Comparison of ENCODE assay signal across 8 cellular contexts in genomic region chr4:55866290-55866907, GRCh38. TPM values are rescaled to one million over a fixed set of nuclear protein-coding genes. Genes with fewer than 3 reads are reported as not detected.
DNase-seq lines count a peak whose midpoint lies in the region; ATAC-seq and TF ChIP-seq lines count a peak whose summit lies in the region.

No MANE protein-coding gene starts in this region.

- intact Hi-C loops in CD4-positive, alpha-beta T cell (cut with DNase I, micrococcal nuclease): loop anchor here (5.0 to 10.0 kb wide), 5 partner anchors 319 to 1544 kb away; partner anchors contain the start of genes AASDH (in 1 of the 2), CLOCK (in 1 of the 2) and SRD5A3 (in 1 of the 2)
- intact Hi-C loops in activated B cell treated with CpG ODN at 0.5 μM for 24 hours (cut with micrococcal nuclease) (loop anchor here (1.0 to 10.0 kb wide), 6 partner anchors 13 to 1544 kb away; partner anchors contain the start of genes CEP135, CLOCK, EXOC1 and NOA1), heart left ventricle (cut with DNase I) (loop anchor here in 5 of 10 donors (2.0 to 10.0 kb wide), 6 partner anchors 322 to 892 kb away; partner anchors contain the start of genes SRD5A3 (in 4 of the 5) and CLOCK (in 2 of the 5)), stomach (cut with DNase I; ENCODE audit: low total_unique reads) (no loop called here)

- H3K36me3 ChIP-seq in heart left ventricle: peaks cover 0 to 75% (median 65%) of the 10 kb centered on the region in 9 donors
- peaks cover 20 to 76% (median 64%) of the 10 kb centered on the region in 4 donors for H3K36me3 ChIP-seq in stomach

- peak overlapping the region; percentile 48 for H3K27ac Mint-ChIP-seq in CD4-positive, alpha-beta T cell
- H3K27ac Mint-ChIP-seq in activated B cell treated with CpG ODN at 0.5 μM for 24 hours: peak overlapping the region; percentile 51

- H3K27me3 Mint-ChIP-seq in CD4-positive, alpha-beta T cell: no peaks in the 10 kb centered on the region
- no peaks in the 10 kb centered on the region for H3K27me3 Mint-ChIP-seq in activated B cell treated with CpG ODN at 0.5 μM for 24 hours

- peak overlapping the region in 1 of 12 donors; percentile 9 for H3K4me3 ChIP-seq in heart left ventricle
- no peak overlapping the region for H3K4me3 ChIP-seq in stomach

- POLR2A ChIA-PET in CD4-positive, alpha-beta T cell (lab: Charles Lee): interaction anchor here (1.0 to 2.0 kb wide), 3 partner anchors 82 to 467 kb away, joined by 3 to 7 read pairs (median 3); partner anchors contain the start of gene CEP135
- POLR2A ChIA-PET in activated B cell treated with CpG ODN at 0.5 μM for 24 hours (lab: Charles Lee): interaction anchor here (2.1 kb wide), 2 partner anchors 13 to 81 kb away, joined by 7 read pairs; partner anchors contain the start of gene EXOC1

- peaks cover 0 to 30% (median 15%) of the 10 kb centered on the region in 12 donors for H3K4me1 ChIP-seq in heart left ventricle
- peaks cover 4 to 27% (median 15%) of the 10 kb centered on the region in 4 donors for H3K4me1 ChIP-seq in stomach

- no peak overlapping the region for H3K27ac ChIP-seq in CD4-positive, alpha-beta T cell (ENCODE audit: low read depth, low read length)
- H3K27ac ChIP-seq in heart left ventricle: peak overlapping the region; percentile 16 to 76 (median 44)
- peak overlapping the region in 4 of 5 donors; percentile 60 to 74 (median 70) for H3K27ac ChIP-seq in stomach

- no peak for DNase-seq in CD4-positive, alpha-beta T cell
- DNase-seq in activated B cell treated with CpG ODN at 0.5 μM for 24 hours (no peak), heart left ventricle (no peak), stomach (no peak), hypothalamus (lab: John Stamatoyannopoulos, UW) (no peak), NCI-H2196 (lab: John Stamatoyannopoulos, UW; ENCODE audit: unreplicated experiment) (no peak)

- H3K9me3 Mint-ChIP-seq in CD4-positive, alpha-beta T cell: no peaks in the 10 kb centered on the region
- H3K9me3 Mint-ChIP-seq in activated B cell treated with CpG ODN at 0.5 μM for 24 hours: no peaks in the 10 kb centered on the region

- no peak for TF ChIP-seq POLR2A in heart left ventricle (IDR thresholded peaks at IDR 0.05)
- TF ChIP-seq POLR2A in stomach (IDR thresholded peaks at IDR 0.05): no peak

- no peaks in the 10 kb centered on the region for H3K27me3 ChIP-seq in CD4-positive, alpha-beta T cell (ENCODE audit: control insufficient read depth, insufficient read depth, low read length)
- H3K27me3 ChIP-seq in heart left ventricle (no peaks in the 10 kb centered on the region), stomach (no peaks in the 10 kb centered on the region)

- H3K36me3 Mint-ChIP-seq in CD4-positive, alpha-beta T cell (ENCODE audit: low read depth): peaks cover 77% of the 10 kb centered on the region
- H3K36me3 Mint-ChIP-seq in activated B cell treated with CpG ODN at 0.5 μM for 24 hours (ENCODE audit: low read depth): peaks cover 65% of the 10 kb centered on the region

- WGBS in heart left ventricle, 4 donors: 46 to 59% (median 57%) methylated on average over 2 of the region's 2 CpGs
- 40 to 54% (median 52%) methylated on average over 2 of the region's 2 CpGs for WGBS in stomach, 5 donors

- no peak overlapping the region for H3K4me3 Mint-ChIP-seq in CD4-positive, alpha-beta T cell
- H3K4me3 Mint-ChIP-seq in activated B cell treated with CpG ODN at 0.5 μM for 24 hours: no peak overlapping the region

- peak; percentile 72 for ATAC-seq in CD4-positive, alpha-beta T cell (ENCODE audit: poor library complexity)
- ATAC-seq in GM19463 (IDR thresholded peaks at IDR 0.05; ENCODE audit: unreplicated experiment) (peak; percentile 88), HG03520 (IDR thresholded peaks at IDR 0.05; ENCODE audit: unreplicated experiment) (peak; percentile 72), activated B cell treated with CpG ODN at 0.5 μM for 24 hours (ENCODE audit: low read depth) (peak; percentile 61), heart left ventricle (peak; percentile 93 to 97 (median 96))

- H3K9me3 ChIP-seq in CD4-positive, alpha-beta T cell (ENCODE audit: control insufficient read depth, low read length): no peaks in the 10 kb centered on the region
- H3K9me3 ChIP-seq in heart left ventricle: no peaks in the 10 kb centered on the region
- H3K9me3 ChIP-seq in stomach: no peaks in the 10 kb centered on the region

- TF ChIP-seq CTCF in CD4-positive, alpha-beta T cell (IDR thresholded peaks at IDR 0.05): no peak
- no peak for TF ChIP-seq CTCF in activated B cell treated with CpG ODN at 0.5 μM for 24 hours (IDR thresholded peaks at IDR 0.05)
- no peak for TF ChIP-seq CTCF in heart left ventricle (IDR thresholded peaks at IDR 0.05)
- no peak for TF ChIP-seq CTCF in stomach (IDR thresholded peaks at IDR 0.05)

- TF ChIP-seq EP300 in stomach (IDR thresholded peaks at IDR 0.05): no peak

- peaks cover 19% of the 10 kb centered on the region for H3K4me1 Mint-ChIP-seq in CD4-positive, alpha-beta T cell (ENCODE audit: low read depth)
- H3K4me1 Mint-ChIP-seq in activated B cell treated with CpG ODN at 0.5 μM for 24 hours: peaks cover 22% of the 10 kb centered on the region

- CTCF ChIA-PET in CD4-positive, alpha-beta T cell (lab: Charles Lee): interaction anchor here (0.6 to 3.6 kb wide), 11 partner anchors 11 to 321 kb away, joined by 3 to 22 read pairs (median 4); partner anchors contain the start of genes CEP135 and EXOC1
- CTCF ChIA-PET in activated B cell treated with CpG ODN at 0.5 μM for 24 hours (lab: Charles Lee): interaction anchor here (0.7 to 2.9 kb wide), 9 partner anchors 10 to 554 kb away, joined by 3 to 16 read pairs (median 6); partner anchors contain the start of genes EXOC1, SRD5A3 and TMEM165

RNA-seq across cellular contexts. Expression of gene EXOC1, which starts 13.0 kb away (rescaled TPM):
- total RNA-seq in CD4-positive, alpha-beta T cell: 10 to 100 TPM; 15.2 to 15.7 TPM
- total RNA-seq in activated B cell treated with CpG ODN at 0.5 μM for 24 hours (28.7 and 34.8 TPM in 2 replicates), heart left ventricle (10 to 100 TPM; 15.2 to 27.7 (median 21.4) TPM), stomach (100 to 1,000 TPM in 1 of 5 donors, 10 to 100 TPM in 4; 22.9 to 174 (median 62.2) TPM)
- polyA plus RNA-seq in heart left ventricle (10 to 100 TPM; 11.0 to 21.7 TPM), stomach (10 to 100 TPM; 10.1 to 21.4 (median 17.4) TPM)

RNA-seq across cellular contexts. Expression of gene EXOC1L, which starts 46.8 kb away (rescaled TPM):
- not detected for total RNA-seq in CD4-positive, alpha-beta T cell
- not detected in 2 replicates for total RNA-seq in activated B cell treated with CpG ODN at 0.5 μM for 24 hours
- total RNA-seq in heart left ventricle: not detected
- not detected for polyA plus RNA-seq in heart left ventricle
- 1 to 10 TPM in 1 of 5 donors, not detected in 4; 2.0 TPM for total RNA-seq in stomach
- polyA plus RNA-seq in stomach: not detected
